Comparison of ENCODE assay signal across 20 cellular contexts in the genomic region with DNA sequence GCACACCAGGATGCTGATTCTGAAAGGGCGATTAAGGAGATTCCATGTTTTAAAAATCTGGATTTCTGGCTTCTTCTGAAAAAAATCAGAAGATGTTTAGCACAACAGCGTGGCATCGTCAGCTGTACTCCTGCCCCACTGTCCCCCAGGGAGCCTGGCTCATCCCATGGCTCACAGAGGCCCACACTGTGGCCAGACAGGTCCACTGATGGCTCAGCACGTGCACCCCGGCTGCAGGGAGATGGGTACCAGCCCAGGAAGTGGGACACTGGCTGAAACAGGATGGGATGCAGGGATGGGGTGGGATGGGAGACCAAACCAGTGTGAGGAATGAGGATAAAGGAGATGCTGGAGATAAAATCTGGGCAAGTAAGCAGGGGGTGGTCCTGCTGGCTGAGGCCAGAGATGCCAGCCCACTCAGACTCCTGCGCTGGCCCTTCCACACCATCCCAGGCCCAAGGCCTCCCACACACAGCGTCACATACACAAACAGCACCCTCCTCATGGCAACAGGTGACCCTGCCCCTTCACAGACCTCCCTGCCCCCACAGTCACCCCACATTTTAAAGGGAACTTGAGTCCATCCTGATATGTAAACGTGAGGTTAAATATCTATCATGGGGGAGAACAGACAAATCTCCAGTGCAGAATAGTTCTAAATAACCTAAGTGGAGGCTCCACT. TPM values are rescaled to one million over a fixed set of nuclear protein-coding genes. Genes with fewer than 3 reads are reported as not detected.
"Had no signal": no experiment of that assay in that cellular context is flagged by ENCODE, and none has a peak within 500 bp of the region (broad histone marks: within the 10 kb centered on the region; RNA-seq: fewer than 3 reads in every experiment).

No MANE protein-coding gene starts in this region.

- H3K9me3 ChIP-seq: tibial artery, uterus had no signal

- H3K4me1 ChIP-seq: uterus had no signal

- DNase-seq: activated CD8-positive, alpha-beta memory T cell treated with anti-CD3 and anti-CD28 coated beads, Interleukin-2, amount 10 ng/mL, durations not matched to agents 7 days and 5 days; activated T-cell treated with anti-CD3 and anti-CD28 coated beads, Interleukin-2, amount 50 U/mL, for 24 hours; amniotic stem cell; caudate nucleus; mesendoderm; stimulated activated CD4-positive, alpha-beta T cell treated with anti-CD3 and anti-CD28 coated beads, Interleukin-15, amount 100 ng/mL, for 24 hours; stimulated activated CD4-positive, alpha-beta T cell treated with anti-CD3 and anti-CD28 coated beads, Interleukin-4, amount 100 ng/mL, for 1 hour; stimulated activated naive B cell treated with anti-CD40 and anti-IgM and Interleukin-4, amounts not matched to agents 10 μg/mL and 1 μg/mL and 100 μg/mL, for 72 hours; T-helper 2 cell; tibial artery; uterus had no signal

- H3K27ac ChIP-seq: hepatocyte, skin epidermis, tibial artery, uterus had no signal

- H3K27me3 ChIP-seq: hepatocyte, uterus had no signal

- H3K79me2 ChIP-seq: hepatocyte had no signal

- H3K4me3 ChIP-seq: hepatocyte, skin epidermis, tibial artery, uterus had no signal

- H3K36me3 ChIP-seq: tibial artery, uterus had no signal

- ATAC-seq: activated CD8-positive, alpha-beta memory T cell treated with anti-CD3 and anti-CD28 coated beads, Interleukin-2, amount 10 ng/mL, durations not matched to agents 7 days and 5 days; esophagus mucosa; left lobe of liver; natural killer cell treated with Interleukin-12 subunit alpha and Interleukin-12 subunit beta and Interleukin-15 and Interleukin-18, amount 100 ng/mL, for 72 hours; stimulated activated naive B cell treated with anti-CD40 and anti-IgM and Interleukin-4, amounts not matched to agents 10 μg/mL and 1 μg/mL and 100 μg/mL, for 72 hours; WTC11 had no signal

- H2AFZ ChIP-seq: hepatocyte had no signal

- H3K4me2 ChIP-seq: hepatocyte had no signal

RNA-seq across cellular contexts. Expression of a gene that starts 23.9 kb away (rescaled TPM):
- total RNA-seq: activated CD4-positive, alpha-beta T cell treated with anti-CD3 and anti-CD28 coated beads, Interleukin-2, amount 10 ng/mL, durations not matched to agents 24 days and 14 days; natural killer cell treated with Interleukin-12 subunit alpha and Interleukin-12 subunit beta and Interleukin-15 and Interleukin-18, amount 100 ng/mL, for 72 hours; subcutaneous adipose tissue had no signal
- polyA plus RNA-seq: keratinocyte had no signal
